ENCODE assay signal across 14 cellular contexts in the genomic region with DNA sequence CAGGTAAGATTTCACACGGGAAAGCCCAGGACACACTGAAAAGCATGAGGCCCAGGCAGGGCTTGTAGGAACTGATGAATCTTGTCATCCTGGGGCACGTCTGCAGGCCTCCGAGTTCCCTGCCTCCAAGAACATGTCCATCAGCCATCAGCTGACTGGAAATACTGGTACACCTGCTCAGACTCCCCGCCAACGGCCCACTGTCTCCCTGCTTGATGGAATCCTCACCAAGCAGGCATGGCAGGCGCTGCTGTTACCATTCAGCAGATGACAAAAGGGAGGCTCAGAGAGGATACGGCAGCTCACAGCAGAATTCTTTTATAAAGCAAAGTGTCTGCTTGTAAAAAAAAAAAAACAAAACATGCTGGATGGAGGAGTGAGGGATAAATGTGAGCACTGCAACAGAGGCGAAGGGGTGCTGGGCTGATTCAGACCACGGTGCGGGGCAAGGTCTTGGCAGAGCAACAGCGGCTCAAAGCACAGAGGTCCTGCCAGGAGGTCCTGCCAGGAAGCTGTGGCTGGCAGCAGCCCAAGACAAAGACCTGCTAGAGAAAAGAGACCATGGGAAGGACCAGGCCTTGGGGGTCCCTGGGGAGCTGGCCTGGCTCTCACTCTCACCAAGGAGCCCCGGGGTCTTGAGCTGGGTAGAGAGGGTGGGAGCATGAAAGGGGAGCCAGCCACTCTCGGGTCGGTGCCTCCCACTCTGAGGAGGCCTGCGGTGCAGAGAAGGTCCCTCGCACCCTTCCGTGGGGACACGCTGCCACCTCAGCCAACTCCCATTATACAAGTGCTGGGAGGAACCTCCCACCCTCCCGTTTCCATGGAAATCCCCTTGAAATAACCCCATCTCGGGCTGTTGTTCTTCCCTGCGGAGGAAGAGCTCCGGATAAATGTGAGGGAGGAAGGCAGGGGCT. TPM values are rescaled to one million over a fixed set of nuclear protein-coding genes. Genes with fewer than 3 reads are reported as not detected.
DNase-seq lines count a peak whose midpoint lies in the region; ATAC-seq and TF ChIP-seq lines count a peak whose summit lies in the region.
"Had no signal": no experiment of that assay in that cellular context is flagged by ENCODE, and none has a peak within 500 bp of the region (broad histone marks: within the 10 kb centered on the region; RNA-seq: fewer than 3 reads in every experiment).

No MANE protein-coding gene starts in this region.

- intact Hi-C loops in right cardiac atrium (cut with DNase I) = no loop called here
- intact Hi-C loops in CD4-positive, alpha-beta T cell (cut with DNase I, micrococcal nuclease) = no loop called here

- CTCF ChIA-PET in CD4-positive, alpha-beta T cell (lab: Charles Lee) = no interaction called here

- H3K4me1 ChIP-seq in right cardiac atrium (ENCODE audit: control insufficient read depth, insufficient read depth, low read length) = no peaks in the 10 kb centered on the region
- H3K4me1 ChIP-seq: adrenal gland, upper lobe of left lung had no signal

- no peak overlapping the region for H3K27ac Mint-ChIP-seq in CD4-positive, alpha-beta T cell
- H3K27ac Mint-ChIP-seq: CD14-positive monocyte; T-helper 1 cell treated with Interleukin-12 subunit alpha and Interleukin-12 subunit beta and Interleukin-4 antibody, amounts not matched to agents 30 μg/mL and 1 μg/mL, for 36 hours had no signal

- no peaks in the 10 kb centered on the region for H3K9me3 ChIP-seq in right cardiac atrium (ENCODE audit: control insufficient read depth, low read length)
- H3K9me3 ChIP-seq in CD4-positive, alpha-beta T cell (ENCODE audit: control insufficient read depth, low read length) = no peaks in the 10 kb centered on the region
- H3K9me3 ChIP-seq: adrenal gland, upper lobe of left lung had no signal

- H3K27ac ChIP-seq in right cardiac atrium (ENCODE audit: low read length) = no peak overlapping the region
- no peak overlapping the region for H3K27ac ChIP-seq in CD4-positive, alpha-beta T cell (ENCODE audit: low read depth, low read length)
- H3K27ac ChIP-seq: adrenal gland, upper lobe of left lung had no signal

- H3K36me3 Mint-ChIP-seq in CD4-positive, alpha-beta T cell (ENCODE audit: low read depth) = no peaks in the 10 kb centered on the region
- H3K36me3 Mint-ChIP-seq: CD14-positive monocyte had no signal

- 29% methylated on average over 22 of the region's 22 CpGs for WGBS in right cardiac atrium

- H3K27me3 ChIP-seq in right cardiac atrium (ENCODE audit: control insufficient read depth, insufficient read depth) = no peaks in the 10 kb centered on the region
- H3K27me3 ChIP-seq in CD4-positive, alpha-beta T cell (ENCODE audit: control insufficient read depth, insufficient read depth, low read length) = no peaks in the 10 kb centered on the region

- no peak overlapping the region for H3K4me3 ChIP-seq in right cardiac atrium (ENCODE audit: low read length)
- H3K4me3 ChIP-seq: adrenal gland, upper lobe of left lung had no signal

- no peak for TF ChIP-seq CTCF in CD4-positive, alpha-beta T cell (IDR thresholded peaks at IDR 0.05)

- DNase-seq in HT1080 (ENCODE audit: low read depth) = peak; percentile 51
- peak in 51 of 58 donors; percentile 24 to 92 (median 68) for DNase-seq in anterior cingulate cortex (lab: John Stamatoyannopoulos, UW)
- peak; percentile 51 to 82 (median 82) for DNase-seq in right cardiac atrium
- peak; percentile 85 for DNase-seq in putamen (ENCODE audit: low spot score)
- no peak for DNase-seq in CD4-positive, alpha-beta T cell
- DNase-seq in stimulated activated CD8-positive, alpha-beta memory T cell treated with anti-CD3 and anti-CD28 coated beads, Interleukin-4, amount 100 ng/mL, for 48 hours = no peak
- DNase-seq in OCI-M2 (lab: John Stamatoyannopoulos, UW; ENCODE audit: unreplicated experiment) = no peak
- DNase-seq: activated CD4-positive, CD25-positive, alpha-beta regulatory T cell treated with anti-CD3 and anti-CD28 coated beads, Interleukin-2, amount 50 U/mL, for 72 hours; stimulated activated CD4-positive, alpha-beta T cell treated with anti-CD3 and anti-CD28 coated beads, Interleukin-1b, Interleukin-23, amount 100 ng/mL, for 48 hours; upper lobe of left lung had no signal

- no peaks in the 10 kb centered on the region for H3K4me1 Mint-ChIP-seq in CD4-positive, alpha-beta T cell (ENCODE audit: low read depth)
- H3K4me1 Mint-ChIP-seq: CD14-positive monocyte had no signal

- POLR2A ChIA-PET in CD4-positive, alpha-beta T cell (lab: Charles Lee) = no interaction called here

- no peaks in the 10 kb centered on the region for H3K9me3 Mint-ChIP-seq in CD4-positive, alpha-beta T cell
- H3K9me3 Mint-ChIP-seq: T-helper 1 cell treated with Interleukin-12 subunit alpha and Interleukin-12 subunit beta and Interleukin-4 antibody, amounts not matched to agents 30 μg/mL and 1 μg/mL, for 36 hours had no signal

- peaks cover 28% of the 10 kb centered on the region for H3K27me3 Mint-ChIP-seq in CD4-positive, alpha-beta T cell

- ATAC-seq in right cardiac atrium = peak; percentile 28 to 69
- no peak for ATAC-seq in CD4-positive, alpha-beta T cell (ENCODE audit: poor library complexity)

- no peak overlapping the region for H3K4me3 Mint-ChIP-seq in CD4-positive, alpha-beta T cell
- H3K4me3 Mint-ChIP-seq: T-helper 1 cell treated with Interleukin-12 subunit alpha and Interleukin-12 subunit beta and Interleukin-4 antibody, amounts not matched to agents 30 μg/mL and 1 μg/mL, for 36 hours had no signal

RNA-seq across cellular contexts. Expression of gene PPP2R2C, which starts 25.6 kb away (rescaled TPM):
- total RNA-seq in HT1080 (2014; rRNA removed; shearing (Covaris generic)) = 23.5 and 31.7 TPM in 2 replicates
- 1.4 and 1.7 TPM in 2 replicates for polyA plus RNA-seq in HT1080 (2015; cell fraction: cytosol; rRNA removed)
- polyA plus RNA-seq in HT1080 (2015; cell fraction: nucleus; rRNA removed) = 0.81 and 0.86 TPM in 2 replicates
- total RNA-seq in right cardiac atrium = 1 to 10 TPM; 2.3 to 7.2 (median 4.7) TPM
- polyA plus RNA-seq in right cardiac atrium = 2.8 TPM
- total RNA-seq in CD4-positive, alpha-beta T cell = not detected
- total RNA-seq: pulmonary artery endothelial cell had no signal
- polyA plus RNA-seq: CD14-positive monocyte had no signal

Comparison
In these comparisons a context has a peak if more than half of its experiments do, and no peak if none do; other contexts are left out.
1. DNase-seq: peak in HT1080 (single experiment), anterior cingulate cortex (51 of 58), right cardiac atrium (3 of 3) and putamen (single experiment); none in CD4-positive, alpha-beta T cell (0 of 10), stimulated activated CD8-positive, alpha-beta memory T cell treated with anti-CD3 and anti-CD28 coated beads, Interleukin-4, amount 100 ng/mL, for 48 hours (single experiment) and OCI-M2 (single experiment).